In genomic region chr3:138009476-138010272, GRCh38 we compare ENCODE assay signal across 1 cellular context.
TF ChIP-seq lines count a peak whose summit lies in the region.

CLDN18 (plus strand) TSS chr3:138010165; CDS start chr3:138010226, 61 bp downstream.

TF ChIP-seq in K562, 482 proteins besides CTCF, POLR2A, EP300 and RAD21:
- TF ChIP-seq DEAF1 (CRISPR knock-in tag; IDR thresholded peaks at IDR 0.05) = no peak
- TF ChIP-seq ZNF184 (CRISPR knock-in tag; IDR thresholded peaks at IDR 0.05) = no peak
- no peak for TF ChIP-seq FOXA1 (IDR thresholded peaks at IDR 0.05; ENCODE audit: borderline replicate concordance)
- TF ChIP-seq MGA (IDR thresholded peaks at IDR 0.05) = peak; percentile 46
- peak in 1 of 2 experiments; percentile 53 for TF ChIP-seq E2F6 (IDR thresholded peaks at IDR 0.05; ENCODE audit: borderline replicate concordance in 1 of 2, extremely low read depth in 1 of 2, insufficient read depth in 1 of 2, insufficient read length in 1 of 2, low read depth in 1 of 2, low read length in 1 of 2, poor library complexity in 1 of 2, severe bottlenecking in 1 of 2)
- TF ChIP-seq NCOR1 (IDR thresholded peaks at IDR 0.05) = no peak
- peak; percentile 73 for TF ChIP-seq L3MBTL2 (IDR thresholded peaks at IDR 0.05)
- TF ChIP-seq ESRRA (IDR thresholded peaks at IDR 0.05; ENCODE audit: borderline replicate concordance, low read depth) = no peak
- no peak for TF ChIP-seq EP400 (IDR thresholded peaks at IDR 0.05)
- TF ChIP-seq HLTF (IDR thresholded peaks at IDR 0.05) = no peak
- TF ChIP-seq MIER1 (IDR thresholded peaks at IDR 0.05; ENCODE audit: low read depth) = no peak
- TF ChIP-seq NBN (IDR thresholded peaks at IDR 0.05; ENCODE audit: low read depth) = no peak
- no peak for TF ChIP-seq VEZF1 (CRISPR knock-in tag; IDR thresholded peaks at IDR 0.05)
- TF ChIP-seq IFI16 (CRISPR knock-in tag; IDR thresholded peaks at IDR 0.05) = no peak
- TF ChIP-seq ARHGAP35 (IDR thresholded peaks at IDR 0.05; ENCODE audit: partially characterized antibody) = no peak
TF ChIP-seq in K562: peak in this region for 3.
